In genomic region chr4:184668096-184668495, GRCh38 we compare ENCODE assay signal across 1 cellular context.
TF ChIP-seq lines count a peak whose summit lies in the region.

No MANE protein-coding gene starts in this region.

TF ChIP-seq in H1, 55 proteins besides CTCF, POLR2A, EP300 and RAD21:
- TF ChIP-seq HDAC2 (IDR thresholded peaks at IDR 0.05; ENCODE audit: borderline replicate concordance in 1 of 2, low read depth in 2 of 2, low read length in 2 of 2) (no peak), SIN3A (conservative IDR thresholded peaks at IDR 0.05 in 1 of 2, IDR thresholded peaks at IDR 0.05 in 1 of 2; ENCODE audit: low read depth in 1 of 2, low read length in 2 of 2) (no peak), MAX (IDR thresholded peaks at IDR 0.05) (no peak), EGR1 (IDR thresholded peaks at IDR 0.05; ENCODE audit: borderline replicate concordance, low read depth, low read length) (no peak), KDM4A (IDR thresholded peaks at IDR 0.05; ENCODE audit: low read depth, low read length, severe bottlenecking) (no peak), SUZ12 (IDR thresholded peaks at IDR 0.05; ENCODE audit: low read length) (no peak)
